In the genomic region with DNA sequence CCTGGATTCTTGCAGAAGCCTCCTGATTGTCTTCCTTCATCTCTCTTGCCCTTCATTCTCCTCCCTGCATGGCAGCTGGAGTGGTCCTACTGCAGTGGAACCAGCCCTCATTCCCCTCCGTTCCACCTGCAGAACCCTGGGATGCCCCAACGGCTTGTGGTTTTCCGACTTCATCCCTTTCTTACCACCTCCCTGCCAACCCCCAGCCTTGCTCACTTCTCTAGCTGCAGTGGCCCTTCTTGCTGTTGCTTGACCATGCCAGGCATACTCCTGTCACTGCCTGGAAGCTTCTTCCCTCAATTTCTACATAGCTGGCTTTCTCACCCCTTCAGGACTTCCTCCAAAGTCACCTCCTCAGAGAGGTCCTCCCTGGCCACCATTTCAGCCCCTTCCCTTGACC, we compare ENCODE assay signal across 1 cellular context.
TF ChIP-seq lines count a peak whose summit lies in the region.

No MANE protein-coding gene starts in this region.

TF ChIP-seq in H1, 55 proteins besides CTCF, POLR2A, EP300 and RAD21 (continued from another document):
- TF ChIP-seq CHD7 (IDR thresholded peaks at IDR 0.05; ENCODE audit: insufficient replicate concordance, low read length) (no peak), BRCA1 (IDR thresholded peaks at IDR 0.05; ENCODE audit: low read depth, low read length) (no peak), NANOG (IDR thresholded peaks at IDR 0.05; ENCODE audit: insufficient read depth, low read depth, low read length, poor library complexity, severe bottlenecking) (no peak), GABPA (IDR thresholded peaks at IDR 0.05; ENCODE audit: borderline replicate concordance, insufficient read depth, low read length) (no peak), CTBP2 (IDR thresholded peaks at IDR 0.05; ENCODE audit: borderline replicate concordance, insufficient read depth, insufficient read length, low read length) (no peak)
